In the genomic region with DNA sequence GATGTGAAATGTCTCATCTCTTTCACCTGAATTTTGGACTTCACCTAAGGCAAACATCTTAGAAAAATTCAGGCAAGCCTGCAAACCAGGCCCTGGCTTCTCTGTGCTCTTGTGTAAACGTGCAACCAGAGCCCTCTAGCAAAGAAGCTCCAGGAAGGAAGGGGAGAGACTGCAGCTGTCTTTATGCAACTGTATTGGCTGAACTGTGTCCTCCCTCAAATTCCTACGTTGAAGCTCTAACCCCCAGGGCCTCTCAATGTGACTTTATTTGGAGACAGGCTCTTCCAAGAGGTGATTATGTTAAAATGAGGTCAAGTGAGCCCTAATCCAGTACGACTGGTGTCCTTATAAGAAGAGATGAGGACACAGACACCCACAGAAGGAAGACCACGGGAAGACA, we compare ENCODE assay signal across 12 cellular contexts.
DNase-seq lines count a peak whose midpoint lies in the region; ATAC-seq and TF ChIP-seq lines count a peak whose summit lies in the region.
"Had no signal": no experiment of that assay in that cellular context is flagged by ENCODE, and none has a peak within 500 bp of the region (broad histone marks: within the 10 kb centered on the region; RNA-seq: fewer than 3 reads in every experiment).

No MANE protein-coding gene starts in this region.

- H3K9ac ChIP-seq in mesendoderm (ENCODE audit: low read length) = no peak overlapping the region

- DNase-seq in activated naive CD4-positive, alpha-beta T cell treated with anti-CD3 and anti-CD28 coated beads, Interleukin-2, amount 50 U/mL, for 72 hours (ENCODE audit: low spot score in 2 of 2) = no peak
- DNase-seq in activated naive CD4-positive, alpha-beta T cell treated with Interleukin-2 at 50 U/mL for 16 hours = no peak
- DNase-seq in caudate nucleus (lab: John Stamatoyannopoulos, UW) (no peak), mesendoderm (peak; percentile 63), transverse colon (no peak), NCI-H69 (lab: John Stamatoyannopoulos, UW) (no peak), DMS153 (lab: John Stamatoyannopoulos, UW) (no peak)
- DNase-seq: BE2C, hippocampal formation, NCI-H526 treated with DMSO at 0.1 percent for 48 hours had no signal

- no peaks in the 10 kb centered on the region for H3K9me3 ChIP-seq in transverse colon
- H3K9me3 ChIP-seq: BE2C had no signal

- H3K4me3 ChIP-seq in mesendoderm (ENCODE audit: low read length) (no peak overlapping the region), transverse colon (no peak overlapping the region)
- H3K4me3 ChIP-seq: GM12878 had no signal

- H2BK120ac ChIP-seq in mesendoderm (ENCODE audit: low read depth, low read length) = no peak overlapping the region

- H3K27ac Mint-ChIP-seq in activated naive CD4-positive, alpha-beta T cell treated with anti-CD3 and anti-CD28 coated beads, Interleukin-2, amount 50 U/mL, for 72 hours = peak overlapping the region; percentile 73 to 82

- no peak overlapping the region for H4K5ac ChIP-seq in mesendoderm (ENCODE audit: low read length)

- H3K4me2 ChIP-seq in mesendoderm (ENCODE audit: low read length) = no peak overlapping the region

- H3K27me3 ChIP-seq in mesendoderm (ENCODE audit: insufficient read depth, low read length, poor library complexity) (no peaks in the 10 kb centered on the region), transverse colon (no peaks in the 10 kb centered on the region)
- H3K27me3 ChIP-seq: BE2C had no signal

- peaks cover 43% of the 10 kb centered on the region for H3K79me2 ChIP-seq in mesendoderm (ENCODE audit: control insufficient read depth, insufficient read depth, low read length)

- peaks cover 29% of the 10 kb centered on the region for H3K79me1 ChIP-seq in mesendoderm (ENCODE audit: low read length)

- no peak overlapping the region for H3K18ac ChIP-seq in mesendoderm (ENCODE audit: low read length)

- H4K8ac ChIP-seq in mesendoderm (ENCODE audit: low read depth, low read length) = no peak overlapping the region

- H3K36me3 Mint-ChIP-seq in activated naive CD4-positive, alpha-beta T cell treated with anti-CD3 and anti-CD28 coated beads, Interleukin-2, amount 50 U/mL, for 72 hours = peaks cover 0 to 21% of the 10 kb centered on the region in 2 donors

- H3K4me1 ChIP-seq in mesendoderm (ENCODE audit: control insufficient read depth, low read depth, low read length) = peaks cover 4% of the 10 kb centered on the region
- H3K4me1 ChIP-seq in transverse colon = peaks cover 36 to 89% (median 54%) of the 10 kb centered on the region in 4 donors

- TF ChIP-seq CTCF in transverse colon (IDR thresholded peaks at IDR 0.05) = no peak

- in situ Hi-C loops in transverse colon (cut with MboI; ENCODE audit: low pct_ligation_motif_present in 1 of 4, low pct_unique_long_range_greater_than_20kb in 1 of 4, low sequenced_read_pairs in 3 of 4) = no loop called here

- H2BK15ac ChIP-seq in mesendoderm (replicated peaks; ENCODE audit: low read depth) = no peak overlapping the region

- H2AK5ac ChIP-seq in mesendoderm (ENCODE audit: low read length) = no peak overlapping the region

- TF ChIP-seq POLR2A in transverse colon (IDR thresholded peaks at IDR 0.05) = no peak

- no peaks in the 10 kb centered on the region for H3K9me3 Mint-ChIP-seq in activated naive CD4-positive, alpha-beta T cell treated with anti-CD3 and anti-CD28 coated beads, Interleukin-2, amount 50 U/mL, for 72 hours

- H3K4ac ChIP-seq in mesendoderm (ENCODE audit: low read depth, low read length) = no peak overlapping the region

- ATAC-seq in activated naive CD4-positive, alpha-beta T cell treated with anti-CD3 and anti-CD28 coated beads, Interleukin-2, amount 50 U/mL, for 72 hours = no peak
- ATAC-seq in GM18858 (IDR thresholded peaks at IDR 0.05; ENCODE audit: unreplicated experiment) = no peak
- ATAC-seq: GM12878 had no signal

- TF ChIP-seq EP300 in transverse colon (IDR thresholded peaks at IDR 0.05; ENCODE audit: low read depth) = no peak

- no peak overlapping the region for H3K23ac ChIP-seq in mesendoderm (ENCODE audit: low read length)

- no peaks in the 10 kb centered on the region for H3K36me3 ChIP-seq in mesendoderm (ENCODE audit: control insufficient read depth, insufficient read depth, low read length)
- H3K36me3 ChIP-seq in transverse colon = no peaks in the 10 kb centered on the region
- H3K36me3 ChIP-seq: BE2C had no signal

- H3K27ac ChIP-seq in caudate nucleus (ENCODE audit: low read depth, low read length) = peak overlapping the region; percentile 39
- H3K27ac ChIP-seq in mesendoderm (ENCODE audit: low read depth, low read length) = no peak overlapping the region
- peak overlapping the region; percentile 62 to 89 (median 80) for H3K27ac ChIP-seq in transverse colon

- no peak overlapping the region for H2BK5ac ChIP-seq in mesendoderm (ENCODE audit: low read length)

- WGBS in mesendoderm (ENCODE audit: extremely low coverage, insufficient coverage, low lambda C conversion rate) = no CpG with 5 or more reads among the region's 4 CpGs
- WGBS in transverse colon (ENCODE audit: low coverage in 1 of 2), 2 donors = 40% methylated on average over 4 of the region's 4 CpGs; no CpG with 5 or more reads in 1 of the 2 donors

- intact Hi-C loops in transverse colon (cut with DNase I; ENCODE audit: low total_unique reads) = no loop called here

- H3K56ac ChIP-seq in mesendoderm (ENCODE audit: low read length) = no peak overlapping the region
